ENCODE assay signal across 22 cellular contexts in genomic region chr20:25534845-25535244, GRCh38.
"Had no signal": no experiment of that assay in that cellular context is flagged by ENCODE, and none has a peak within 500 bp of the region (broad histone marks: within the 10 kb centered on the region; RNA-seq: fewer than 3 reads in every experiment).

No MANE protein-coding gene starts in this region.

- H3K36me3 Mint-ChIP-seq: activated naive CD8-positive, alpha-beta T cell treated with anti-CD3 and anti-CD28 coated beads, Interleukin-2, amount 10 ng/mL, durations not matched to agents 7 days and 5 days had no signal

- H3K4me3 ChIP-seq: coronary artery, tibial artery had no signal

- H3K27ac ChIP-seq: coronary artery had no signal

- DNase-seq: activated B cell treated with CpG ODN at 0.5 μM for 24 hours; activated CD4-positive, alpha-beta T cell treated with anti-CD3 and anti-CD28 coated beads for 36 hours; activated CD4-positive, alpha-beta T cell treated with anti-CD3 and anti-CD28 coated beads, Interleukin-2, amount 50 U/mL, for 4 hours; activated effector memory CD4-positive, alpha-beta T cell treated with Interleukin-2 at 50 U/mL for 16 hours; activated naive CD4-positive, alpha-beta T cell treated with anti-CD3 and anti-CD28 coated beads for 36 hours; activated naive CD8-positive, alpha-beta T cell treated with anti-CD3 and anti-CD28 coated beads, Interleukin-2, amount 10 ng/mL, durations not matched to agents 7 days and 5 days; activated T-cell treated with anti-CD3 and anti-CD28 coated beads, Interleukin-2, amount 50 U/mL, for 72 hours; amniotic stem cell; cerebellar nuclear complex; foreskin fibroblast; hippocampal formation; mesenchymal stem cell; nephron progenitor cell; nucleus accumbens; posterior cingulate gyrus; retina; stimulated activated CD4-positive, alpha-beta T cell treated with anti-CD3 and anti-CD28 coated beads, Interleukin-2, amount 100 ng/mL, for 48 hours; stimulated activated CD8-positive, alpha-beta memory T cell treated with anti-CD3 and anti-CD28 coated beads, Interleukin-4, amount 100 ng/mL, for 48 hours; stimulated activated naive B cell treated with anti-CD40 and anti-IgM and Interleukin-4, amounts not matched to agents 10 μg/mL and 1 μg/mL and 100 μg/mL, for 72 hours; T-helper 9 cell; tibial artery had no signal

- H3K27me3 ChIP-seq: tibial artery had no signal

- H3K9me3 ChIP-seq: tibial artery had no signal

- H3K4me1 Mint-ChIP-seq: activated B cell treated with CpG ODN at 0.5 μM for 24 hours had no signal

- ATAC-seq: activated CD4-positive, alpha-beta T cell treated with anti-CD3 and anti-CD28 coated beads for 36 hours; stimulated activated naive B cell treated with anti-CD40 and anti-IgM and Interleukin-4, amounts not matched to agents 10 μg/mL and 1 μg/mL and 100 μg/mL, for 72 hours had no signal

- H3K27me3 Mint-ChIP-seq: activated CD4-positive, alpha-beta T cell treated with anti-CD3 and anti-CD28 coated beads for 36 hours; activated naive CD8-positive, alpha-beta T cell treated with anti-CD3 and anti-CD28 coated beads, Interleukin-2, amount 10 ng/mL, durations not matched to agents 7 days and 5 days had no signal

- H3K27ac Mint-ChIP-seq: activated B cell treated with CpG ODN at 0.5 μM for 24 hours; activated CD4-positive, alpha-beta T cell treated with anti-CD3 and anti-CD28 coated beads for 36 hours; activated naive CD4-positive, alpha-beta T cell treated with anti-CD3 and anti-CD28 coated beads for 36 hours; activated naive CD8-positive, alpha-beta T cell treated with anti-CD3 and anti-CD28 coated beads, Interleukin-2, amount 10 ng/mL, durations not matched to agents 7 days and 5 days; activated T-cell treated with anti-CD3 and anti-CD28 coated beads, Interleukin-2, amount 50 U/mL, for 72 hours; nephron progenitor cell; stimulated activated naive B cell treated with anti-CD40 and anti-IgM and Interleukin-4, amounts not matched to agents 10 μg/mL and 1 μg/mL and 100 μg/mL, for 72 hours had no signal

- H3K4me3 Mint-ChIP-seq: activated B cell treated with CpG ODN at 0.5 μM for 24 hours; activated CD4-positive, alpha-beta T cell treated with anti-CD3 and anti-CD28 coated beads for 36 hours; activated naive CD4-positive, alpha-beta T cell treated with anti-CD3 and anti-CD28 coated beads for 36 hours; activated naive CD8-positive, alpha-beta T cell treated with anti-CD3 and anti-CD28 coated beads, Interleukin-2, amount 10 ng/mL, durations not matched to agents 7 days and 5 days; activated T-cell treated with anti-CD3 and anti-CD28 coated beads, Interleukin-2, amount 50 U/mL, for 72 hours; nephron progenitor cell; stimulated activated naive B cell treated with anti-CD40 and anti-IgM and Interleukin-4, amounts not matched to agents 10 μg/mL and 1 μg/mL and 100 μg/mL, for 72 hours had no signal

- H3K36me3 ChIP-seq: tibial artery had no signal
